ENCODE assay signal across 8 cellular contexts in genomic region chr2:119407430-119408220, GRCh38. TPM values are rescaled to one million over a fixed set of nuclear protein-coding genes. Genes with fewer than 3 reads are reported as not detected.
DNase-seq lines count a peak whose midpoint lies in the region; ATAC-seq, FAIRE-seq and TF ChIP-seq lines count a peak whose summit lies in the region.

No MANE protein-coding gene starts in this region.

- FAIRE-seq in endometrium (lab: Jason Lieb, UNC): peak; percentile 66

- peak; percentile 47 for DNase-seq in CMK (ENCODE audit: low read depth)
- peak; percentile 66 for DNase-seq in LoVo (ENCODE audit: low spot score)
- peak; percentile 71 for DNase-seq in mesenteric fat pad (ENCODE audit: low spot score)
- DNase-seq in aorta: no peak
- no peak for DNase-seq in activated effector memory CD4-positive, alpha-beta T cell treated with Interleukin-2 at 50 U/mL for 16 hours

- H3K36me3 ChIP-seq in aorta (ENCODE audit: control insufficient read depth in 1 of 2, insufficient read depth in 2 of 2, low read length in 1 of 2): no peaks in the 10 kb centered on the region

- H3K27ac ChIP-seq in aorta (ENCODE audit: low read depth in 1 of 2, low read length in 2 of 2): no peak overlapping the region

- no peaks in the 10 kb centered on the region for H3K4me1 ChIP-seq in aorta (ENCODE audit: control insufficient read depth in 1 of 2, insufficient read depth in 2 of 2, low read length in 2 of 2)

- H3K4me3 ChIP-seq in aorta (ENCODE audit: low read length in 2 of 2): no peak overlapping the region

- H3K9me3 ChIP-seq in aorta (ENCODE audit: control insufficient read depth, low read length): no peaks in the 10 kb centered on the region

- intact Hi-C loops in aorta (cut with DNase I): loop anchor here (1.0 to 10.0 kb wide), 4 partner anchors 67 to 250 kb away; no protein-coding TSS in a partner anchor

- no peaks in the 10 kb centered on the region for H3K27me3 ChIP-seq in aorta (ENCODE audit: control insufficient read depth in 1 of 2, insufficient read depth in 2 of 2, low read length in 1 of 2)

- ATAC-seq in GM18511 (IDR thresholded peaks at IDR 0.05; ENCODE audit: unreplicated experiment): peak; percentile 68
- ATAC-seq in SK-N-SH treated with all-trans-retinoic acid at 6 μM for 48 hours: peak; percentile 88
- ATAC-seq in aorta (ENCODE audit: low FRiP score): peak; percentile 80

- WGBS in aorta, 2 donors: 61 to 66% methylated on average over 7 of the region's 7 CpGs

TF ChIP-seq in SK-N-SH treated with all-trans-retinoic acid at 6 μM for 48 hours, 23 proteins besides CTCF, POLR2A, EP300 and RAD21:
- TF ChIP-seq CSDC2 (CRISPR knock-in tag; IDR thresholded peaks at IDR 0.05): no peak

RNA-seq across cellular contexts. Expression of gene TMEM37, which starts 24.0 kb away (rescaled TPM):
- total RNA-seq in mesenteric fat pad (56.4 TPM), aorta (10 to 100 TPM in 1 of 2 donors, 1 to 10 TPM in 1; 5.2 to 11.0 TPM)
- polyA plus RNA-seq in aorta: 10 to 100 TPM in 1 of 2 donors, 1 to 10 TPM in 1; 1.2 to 19.8 TPM

RNA-seq across cellular contexts. Expression of gene DBI, which starts 40.8 kb away (rescaled TPM):
- total RNA-seq in mesenteric fat pad: 268 TPM
- 10 to 100 TPM; 60.1 to 63.2 TPM for total RNA-seq in aorta
- 100 to 1,000 TPM; 179 to 463 TPM for polyA plus RNA-seq in aorta

RNA-seq across cellular contexts. Expression of gene C2orf76, which starts 41.0 kb away (rescaled TPM):
- total RNA-seq in mesenteric fat pad (12.5 TPM), aorta (10 to 100 TPM; 11.2 to 14.0 TPM)
- polyA plus RNA-seq in aorta: 10 to 100 TPM; 16.0 to 29.8 TPM

Comparison
In these comparisons a context has a peak if more than half of its experiments do, and no peak if none do; other contexts are left out.
1. DNase-seq: peak in CMK (single experiment), LoVo (single experiment) and mesenteric fat pad (single experiment); none in aorta (0 of 2) and activated effector memory CD4-positive, alpha-beta T cell treated with Interleukin-2 at 50 U/mL for 16 hours (single experiment).
2. Peak in every context shown above with its lines, with median percentiles within 50 percentile points of each other: ATAC-seq.